Comparison of ENCODE assay signal across 18 cellular contexts in genomic region chr3:151300554-151300953, GRCh38. TPM values are rescaled to one million over a fixed set of nuclear protein-coding genes. Genes with fewer than 3 reads are reported as not detected.
DNase-seq lines count a peak whose midpoint lies in the region; ATAC-seq and TF ChIP-seq lines count a peak whose summit lies in the region.
"Had no signal": no experiment of that assay in that cellular context is flagged by ENCODE, and none has a peak within 500 bp of the region (broad histone marks: within the 10 kb centered on the region; RNA-seq: fewer than 3 reads in every experiment).

No MANE protein-coding gene starts in this region.

- H3K14ac ChIP-seq in IMR-90 (replicated peaks; ENCODE audit: low read depth, low read length) = no peak overlapping the region; the same call in 1 of the 2 replicates

- dilution Hi-C loops in IMR-90 (cut with HindIII; ENCODE audit: low sequenced_read_pairs, unreplicated experiment) = no loop called here

- peak overlapping the region; percentile 49; the same call in 1 of the 2 replicates for H3K18ac ChIP-seq in IMR-90 (ENCODE audit: low read depth, low read length)

- no peaks in the 10 kb centered on the region for H3K36me3 ChIP-seq in IMR-90 (ENCODE audit: control insufficient read depth, insufficient read depth, low read length)
- H3K36me3 ChIP-seq: BE2C, HAP-1 had no signal

- H3K79me1 ChIP-seq in IMR-90 (ENCODE audit: low read depth in 1 of 2, low read length in 2 of 2) = no peaks in the 10 kb centered on the region

- H3K4me2 ChIP-seq in IMR-90 (ENCODE audit: low read depth, low read length) = no peak overlapping the region

- H3K9me3 ChIP-seq in IMR-90 (ENCODE audit: control insufficient read depth, insufficient read depth, low read length) = no peaks in the 10 kb centered on the region
- H3K9me3 ChIP-seq: BE2C, Caco-2, HAP-1 had no signal

- H3K27me3 Mint-ChIP-seq in activated T-helper 2 cell treated with anti-CD3 and anti-CD28 coated beads, Interferon-gamma antibody, Interleukin-2, Interleukin-4, amounts not matched to agents 10 μg/mL and 5 μg/mL and 100 μg/mL, durations not matched to agents 14 hours and 24 hours and 36 hours (ENCODE audit: low read depth) = peaks cover 4% of the 10 kb centered on the region

- no peak overlapping the region for H2AFZ ChIP-seq in IMR-90 (replicated peaks; ENCODE audit: low read length, poor library complexity)

- no peak overlapping the region for H3K23ac ChIP-seq in IMR-90 (ENCODE audit: low read depth, low read length)

- no peak overlapping the region for H3K4me3 Mint-ChIP-seq in activated T-helper 2 cell treated with anti-CD3 and anti-CD28 coated beads, Interferon-gamma antibody, Interleukin-2, Interleukin-4, amounts not matched to agents 10 μg/mL and 5 μg/mL and 100 μg/mL, durations not matched to agents 14 hours and 24 hours and 36 hours (ENCODE audit: low read depth)
- H3K4me3 Mint-ChIP-seq: CD8-positive, alpha-beta T cell had no signal

- no CpG with 5 or more reads among the region's 1 CpG for WGBS in IMR-90 (ENCODE audit: extremely low coverage in 2 of 2, insufficient read length in 1 of 2), 2 experiments

- TF ChIP-seq CTCF in IMR-90 (conservative IDR thresholded peaks at IDR 0.05; ENCODE audit: low read depth, low read length) = no peak

- peaks cover 43% of the 10 kb centered on the region for H3K4me1 Mint-ChIP-seq in activated T-helper 2 cell treated with anti-CD3 and anti-CD28 coated beads, Interferon-gamma antibody, Interleukin-2, Interleukin-4, amounts not matched to agents 10 μg/mL and 5 μg/mL and 100 μg/mL, durations not matched to agents 14 hours and 24 hours and 36 hours (ENCODE audit: low read depth)

- H3K9me3 Mint-ChIP-seq in activated T-helper 2 cell treated with anti-CD3 and anti-CD28 coated beads, Interferon-gamma antibody, Interleukin-2, Interleukin-4, amounts not matched to agents 10 μg/mL and 5 μg/mL and 100 μg/mL, durations not matched to agents 14 hours and 24 hours and 36 hours = no peaks in the 10 kb centered on the region
- H3K9me3 Mint-ChIP-seq: CD8-positive, alpha-beta T cell had no signal

- H3K9ac ChIP-seq in IMR-90 (ENCODE audit: low read depth, low read length) = no peak overlapping the region

- in situ Hi-C loops in IMR-90 (cut with MboI; ENCODE audit: low sequenced_read_pairs) = no loop called here

- no peak overlapping the region for H2BK5ac ChIP-seq in IMR-90 (ENCODE audit: low read depth, low read length, poor library complexity, severe bottlenecking)

- peaks cover 5% of the 10 kb centered on the region for H3K36me3 Mint-ChIP-seq in activated T-helper 2 cell treated with anti-CD3 and anti-CD28 coated beads, Interferon-gamma antibody, Interleukin-2, Interleukin-4, amounts not matched to agents 10 μg/mL and 5 μg/mL and 100 μg/mL, durations not matched to agents 14 hours and 24 hours and 36 hours (ENCODE audit: low read depth)
- H3K36me3 Mint-ChIP-seq: CD8-positive, alpha-beta T cell had no signal

- H2BK20ac ChIP-seq in IMR-90 (ENCODE audit: low read depth, low read length) = peak overlapping the region; percentile 65

- ATAC-seq in IMR-90 (ENCODE audit: low read depth) = no peak
- ATAC-seq in left lobe of liver = peak; percentile 20
- ATAC-seq: CD8-positive, alpha-beta T cell had no signal

- H3K27ac Mint-ChIP-seq in activated T-helper 2 cell treated with anti-CD3 and anti-CD28 coated beads, Interferon-gamma antibody, Interleukin-2, Interleukin-4, amounts not matched to agents 10 μg/mL and 5 μg/mL and 100 μg/mL, durations not matched to agents 14 hours and 24 hours and 36 hours = peak overlapping the region; percentile 42
- H3K27ac Mint-ChIP-seq: CD8-positive, alpha-beta T cell had no signal

- H2BK15ac ChIP-seq in IMR-90 (ENCODE audit: low read depth, low read length) = no peak overlapping the region; the same call in 2 of the 3 replicates

- H2AK5ac ChIP-seq in IMR-90 (ENCODE audit: low read depth, low read length) = peak overlapping the region; percentile 79; the same call in 1 of the 2 replicates

- CTCF ChIA-PET in IMR-90 (lab: Yijun Ruan, JAX) = no interaction called here

- no TSS peak for BruUV-seq in IMR-90 (replicated peaks; lab: Mats Ljungman, UMichigan)

- H4K5ac ChIP-seq in IMR-90 (ENCODE audit: low read depth, low read length) = peak overlapping the region; percentile 71; the same call in 1 of the 2 replicates

- no peak for TF ChIP-seq POLR2A in IMR-90 (IDR thresholded peaks at IDR 0.05; ENCODE audit: low read depth, low read length)

- no peak for TF ChIP-seq RAD21 in IMR-90 (IDR thresholded peaks at IDR 0.05; ENCODE audit: low read length)

- peak overlapping the region; percentile 40; the same call in 1 of the 2 replicates for H3K4ac ChIP-seq in IMR-90 (ENCODE audit: low read depth, low read length)

- no peak overlapping the region for H3K27ac ChIP-seq in IMR-90 (ENCODE audit: insufficient read depth, low read length)
- H3K27ac ChIP-seq: C4-2B, HL-60 had no signal

- H3K9me1 ChIP-seq in IMR-90 (ENCODE audit: insufficient read depth, low read length) = peaks cover under 1% of the 10 kb centered on the region; the same call in 1 of the 2 replicates

- POLR2A ChIA-PET in IMR-90 (lab: Charles Lee; ENCODE audit: unreplicated experiment) = no interaction called here

- intact Hi-C loops in IMR-90 (cut with micrococcal nuclease) = loop anchor here (5.0 kb wide), 1 partner anchor 357 kb away; no protein-coding TSS in a partner anchor
- intact Hi-C loops in activated T-helper 2 cell treated with anti-CD3 and anti-CD28 coated beads, Interferon-gamma antibody, Interleukin-2, Interleukin-4, amounts not matched to agents 10 μg/mL and 5 μg/mL and 100 μg/mL, durations not matched to agents 14 hours and 24 hours and 36 hours (cut with micrococcal nuclease) = loop anchor here (2.0 to 10.0 kb wide), 5 partner anchors 78 to 1394 kb away; partner anchors contain the start of genes EIF2A, SERP1 and SUCNR1

- DNase-seq in CD1c-positive myeloid dendritic cell (ENCODE audit: extremely low spot score) = peak; percentile 13
- DNase-seq in IMR-90 = no peak
- no peak for DNase-seq in activated T-helper 2 cell treated with anti-CD3 and anti-CD28 coated beads, Interferon-gamma antibody, Interleukin-2, Interleukin-4, amounts not matched to agents 10 μg/mL and 5 μg/mL and 100 μg/mL, durations not matched to agents 14 hours and 24 hours and 36 hours (ENCODE audit: low spot score)
- no peak for DNase-seq in left lobe of liver (ENCODE audit: low spot score)
- no peak for DNase-seq in NCI-H146 treated with DMSO at 0.1 percent for 48 hours (lab: John Stamatoyannopoulos, UW; ENCODE audit: unreplicated experiment)
- DNase-seq in NCI-H345 (lab: John Stamatoyannopoulos, UW) = no peak
- no peak for DNase-seq in D341Med (ENCODE audit: low spot score)
- no peak for DNase-seq in DMS53 (lab: John Stamatoyannopoulos, UW)
- DNase-seq: BE2C; Caco-2; CD8-positive, alpha-beta T cell; GOT3; KG1 had no signal

- H4K20me1 ChIP-seq in IMR-90 (ENCODE audit: insufficient read depth, low read length) = no peaks in the 10 kb centered on the region

- no peak overlapping the region for H4K8ac ChIP-seq in IMR-90 (ENCODE audit: low read depth in 2 of 2, low read length in 2 of 2)

- H3K4me3 ChIP-seq in IMR-90 (ENCODE audit: insufficient read depth, low read depth, low read length) = no peak overlapping the region
- H3K4me3 ChIP-seq: HAP-1 had no signal

- H4K91ac ChIP-seq in IMR-90 (ENCODE audit: insufficient read depth, low read depth, low read length) = no peak overlapping the region; the same call in 1 of the 2 replicates

- peaks cover 7% of the 10 kb centered on the region for H3K4me1 ChIP-seq in IMR-90 (ENCODE audit: control insufficient read depth, insufficient read depth, low read length)
- H3K4me1 ChIP-seq: BE2C had no signal

- H2AK9ac ChIP-seq in IMR-90 (replicated peaks; ENCODE audit: low read depth, low read length, poor library complexity) = no peak overlapping the region

- no peak overlapping the region for H3K56ac ChIP-seq in IMR-90 (ENCODE audit: extremely low read depth, insufficient read depth, low read length)

- H3K27me3 ChIP-seq in IMR-90 (ENCODE audit: control insufficient read depth, insufficient read depth, low read length) = no peaks in the 10 kb centered on the region
- H3K27me3 ChIP-seq: BE2C had no signal

- peak overlapping the region; percentile 35; the same call in 1 of the 2 replicates for H2BK120ac ChIP-seq in IMR-90 (ENCODE audit: low read depth, low read length)

TF ChIP-seq in IMR-90, 13 proteins besides CTCF, POLR2A, EP300 and RAD21:
- no peak for TF ChIP-seq CHD1 (IDR thresholded peaks at IDR 0.05; ENCODE audit: low read depth, low read length)

RNA-seq across cellular contexts. Expression of gene GPR87, which starts 16.1 kb away (rescaled TPM):
- total RNA-seq in IMR-90 (2012; rRNA removed) (0.28 and 0.36 TPM in 2 replicates), left lobe of liver (not detected)
- 0.26 TPM in 2 replicates for polyA plus RNA-seq in IMR-90 (2012; rRNA removed)
- polyA plus RNA-seq in IMR-90 (2012; cell fraction: cytosol; rRNA removed) = 0.05 and 0.06 TPM in 2 replicates
- 0.05 and 0.21 TPM in 2 replicates for polyA plus RNA-seq in IMR-90 (2012; cell fraction: nucleus; rRNA removed; ENCODE audit: low replicate concordance)
- total RNA-seq in activated T-helper 2 cell treated with anti-CD3 and anti-CD28 coated beads, Interferon-gamma antibody, Interleukin-2, Interleukin-4, amounts not matched to agents 10 μg/mL and 5 μg/mL and 100 μg/mL, durations not matched to agents 14 hours and 24 hours and 36 hours = 1.1 and 1.2 TPM in 2 replicates
- total RNA-seq: CD8-positive, alpha-beta T cell had no signal
- polyA plus RNA-seq: AG04450 had no signal

RNA-seq across cellular contexts. Expression of gene P2RY14, which starts 22.2 kb away (rescaled TPM):
- total RNA-seq in IMR-90 (2012; rRNA removed) (not detected in 2 replicates), left lobe of liver (not detected)
- polyA plus RNA-seq in IMR-90 (2012; rRNA removed) = not detected in 2 replicates
- polyA plus RNA-seq in IMR-90 (2012; cell fraction: cytosol; rRNA removed) = not detected in 2 replicates
- polyA plus RNA-seq in IMR-90 (2012; cell fraction: nucleus; rRNA removed; ENCODE audit: low replicate concordance) = not detected in 2 replicates
- total RNA-seq in activated T-helper 2 cell treated with anti-CD3 and anti-CD28 coated beads, Interferon-gamma antibody, Interleukin-2, Interleukin-4, amounts not matched to agents 10 μg/mL and 5 μg/mL and 100 μg/mL, durations not matched to agents 14 hours and 24 hours and 36 hours = 0.18 and 0.34 TPM in 2 replicates
- total RNA-seq: Caco-2, Daoy had no signal
- polyA plus RNA-seq: AG04450 had no signal

RNA-seq across cellular contexts. Expression of gene P2RY13, which starts 28.8 kb away (rescaled TPM):
- total RNA-seq in IMR-90 (2012; rRNA removed) (not detected in 2 replicates), left lobe of liver (1.3 TPM)
- polyA plus RNA-seq in IMR-90 (2012; rRNA removed) = not detected in 2 replicates
- not detected in 2 replicates for polyA plus RNA-seq in IMR-90 (2012; cell fraction: cytosol; rRNA removed)
- not detected in 2 replicates for polyA plus RNA-seq in IMR-90 (2012; cell fraction: nucleus; rRNA removed; ENCODE audit: low replicate concordance)
- not detected in 2 replicates for total RNA-seq in activated T-helper 2 cell treated with anti-CD3 and anti-CD28 coated beads, Interferon-gamma antibody, Interleukin-2, Interleukin-4, amounts not matched to agents 10 μg/mL and 5 μg/mL and 100 μg/mL, durations not matched to agents 14 hours and 24 hours and 36 hours
- total RNA-seq: Caco-2; CD8-positive, alpha-beta T cell; Daoy had no signal
- polyA plus RNA-seq: AG04450 had no signal
